13 cellular contexts compared by ENCODE assay signal in genomic region chr6:84522135-84522535, GRCh38.
A peak's percentile ranks its signal among the peaks of the same experiment; 100 is the strongest.
DNase-seq lines count a peak whose midpoint lies in the region; ATAC-seq, FAIRE-seq and TF ChIP-seq lines count a peak whose summit lies in the region.
"Had no signal": no experiment of that assay in that cellular context is flagged by ENCODE, and none has a peak within 500 bp of the region (broad histone marks: within the 10 kb centered on the region; RNA-seq: fewer than 3 reads in every experiment).

No MANE protein-coding gene starts in this region.

- ATAC-seq in GM19023 (IDR thresholded peaks at IDR 0.05; ENCODE audit: unreplicated experiment), result no peak
- ATAC-seq: left lobe of liver had no signal

- peak; percentile 35 for DNase-seq in H54 (ENCODE audit: insufficient read length, low spot score)
- DNase-seq in T1000 (lab: John Stamatoyannopoulos, UW), result peak; percentile 36
- peak; percentile 90 to 95 for DNase-seq in foreskin fibroblast
- DNase-seq in smooth muscle cell of the brain vasculature (ENCODE audit: low read depth, low spot score), result peak; percentile 79
- DNase-seq in inferior parietal cortex (ENCODE audit: extremely low spot score), result no peak
- no peak for DNase-seq in activated naive CD4-positive, alpha-beta T cell (lab: John Stamatoyannopoulos, UW)
- DNase-seq in COLO668 (lab: John Stamatoyannopoulos, UW; ENCODE audit: unreplicated experiment), result no peak
- DNase-seq: dorsolateral prefrontal cortex; NCI-H526 treated with DMSO at 0.1 percent for 48 hours; retina; stimulated activated CD8-positive, alpha-beta memory T cell treated with anti-CD3 and anti-CD28 coated beads, Interleukin-4, amount 100 ng/mL, for 48 hours had no signal

- TF ChIP-seq CTCF in foreskin fibroblast (IDR thresholded peaks at IDR 0.05; ENCODE audit: low read depth, low read length), result no peak

- TF ChIP-seq POLR2A in H54 (IDR thresholded peaks at IDR 0.05; ENCODE audit: low read depth, low read length), result no peak

- no peak overlapping the region for H3K4me3 ChIP-seq in foreskin fibroblast (ENCODE audit: low read depth in 1 of 2, low read length in 2 of 2)
- H3K4me3 ChIP-seq: dorsolateral prefrontal cortex had no signal

- FAIRE-seq in H54 (lab: Jason Lieb, UNC), result peak; percentile 100

Comparison
In these comparisons a context has a peak if more than half of its experiments do, and no peak if none do; other contexts are left out.
1. DNase-seq: peak in H54 (single experiment), T1000 (single experiment), foreskin fibroblast (2 of 2) and smooth muscle cell of the brain vasculature (single experiment); none in inferior parietal cortex (single experiment), activated naive CD4-positive, alpha-beta T cell (0 of 4) and COLO668 (single experiment).